8 cellular contexts compared by ENCODE assay signal in genomic region chr22:27032121-27032761, GRCh38.
DNase-seq lines count a peak whose midpoint lies in the region; ATAC-seq and TF ChIP-seq lines count a peak whose summit lies in the region.

No MANE protein-coding gene starts in this region.

- 50% methylated on average over 28 of the region's 28 CpGs for WGBS in right cardiac atrium

- TF ChIP-seq CTCF in VCaP (conservative IDR thresholded peaks at IDR 0.05) (peak; percentile 53), gastrocnemius medialis (IDR thresholded peaks at IDR 0.05 in 4 of 5, conservative IDR thresholded peaks at IDR 0.05 in 1 of 5) (no peak)

- peak overlapping the region; percentile 58 for H3K4me2 ChIP-seq in skeletal muscle satellite cell (ENCODE audit: low read length)

- H3K36me3 ChIP-seq in skeletal muscle satellite cell (ENCODE audit: insufficient read depth, low read length) (no peaks in the 10 kb centered on the region), gastrocnemius medialis (no peaks in the 10 kb centered on the region)

- no peak overlapping the region for H3K9ac ChIP-seq in skeletal muscle satellite cell (ENCODE audit: low read depth, low read length)

- H3K27me3 ChIP-seq in right cardiac atrium (ENCODE audit: control insufficient read depth, insufficient read depth) (no peaks in the 10 kb centered on the region), skeletal muscle satellite cell (ENCODE audit: control insufficient read depth, insufficient read depth, low read length) (peaks cover 63% of the 10 kb centered on the region), gastrocnemius medialis (peaks cover 10 to 15% (median 15%) of the 10 kb centered on the region in 3 donors)

- no peak for TF ChIP-seq POLR2A in gastrocnemius medialis (IDR thresholded peaks at IDR 0.05)

- in situ Hi-C loops in gastrocnemius medialis (cut with MboI; ENCODE audit: low sequenced_read_pairs in 4 of 4), result no loop called here

- no peaks in the 10 kb centered on the region for H3K4me1 ChIP-seq in right cardiac atrium (ENCODE audit: control insufficient read depth, insufficient read depth, low read length)
- H3K4me1 ChIP-seq in skeletal muscle satellite cell (ENCODE audit: control insufficient read depth, insufficient read depth, low read length), result peaks cover 4% of the 10 kb centered on the region
- peaks cover 0 to 3% of the 10 kb centered on the region in 2 donors for H3K4me1 ChIP-seq in gastrocnemius medialis

- H3K4me3 ChIP-seq in right cardiac atrium (ENCODE audit: low read length) (no peak overlapping the region), skeletal muscle satellite cell (ENCODE audit: low read length) (no peak overlapping the region), gastrocnemius medialis (no peak overlapping the region)

- H3K27ac ChIP-seq in VCaP (peak overlapping the region; percentile 15; the same call in 1 of the 2 replicates), right cardiac atrium (ENCODE audit: low read length) (no peak overlapping the region), gastrocnemius medialis (no peak overlapping the region)

- intact Hi-C loops in right cardiac atrium (cut with DNase I) (no loop called here), gastrocnemius medialis (cut with DNase I; ENCODE audit: low total_unique reads) (no loop called here)

- ATAC-seq in right cardiac atrium (peak; percentile 43 to 63), gastrocnemius medialis (no peak)

- H3K9me3 ChIP-seq in right cardiac atrium (ENCODE audit: control insufficient read depth, low read length) (no peaks in the 10 kb centered on the region), skeletal muscle satellite cell (replicated peaks; ENCODE audit: low read length) (no peaks in the 10 kb centered on the region), gastrocnemius medialis (no peaks in the 10 kb centered on the region)

- DNase-seq in HuH-7 (ENCODE audit: low spot score) (peak; percentile 14), right cardiac atrium (peak; percentile 25 to 69 (median 64)), gastrocnemius medialis (no peak), NCI-H1930 (lab: John Stamatoyannopoulos, UW) (no peak), epidermal melanocyte (ENCODE audit: insufficient read length, low spot score) (no peak)
- no peak for DNase-seq in activated CD4-positive, alpha-beta T cell treated with anti-CD3 and anti-CD28 coated beads for 1 hour

Comparison
In these comparisons a context has a peak if more than half of its experiments do, and no peak if none do; other contexts are left out.
1. DNase-seq: peak in HuH-7 (single experiment) and right cardiac atrium (3 of 3); none in gastrocnemius medialis (0 of 2), activated CD4-positive, alpha-beta T cell treated with anti-CD3 and anti-CD28 coated beads for 1 hour (single experiment), NCI-H1930 (0 of 2) and epidermal melanocyte (single experiment).
2. ATAC-seq: peak in right cardiac atrium (2 of 2); none in gastrocnemius medialis (0 of 2).